Comparison of ENCODE assay signal across 15 cellular contexts in the genomic region with DNA sequence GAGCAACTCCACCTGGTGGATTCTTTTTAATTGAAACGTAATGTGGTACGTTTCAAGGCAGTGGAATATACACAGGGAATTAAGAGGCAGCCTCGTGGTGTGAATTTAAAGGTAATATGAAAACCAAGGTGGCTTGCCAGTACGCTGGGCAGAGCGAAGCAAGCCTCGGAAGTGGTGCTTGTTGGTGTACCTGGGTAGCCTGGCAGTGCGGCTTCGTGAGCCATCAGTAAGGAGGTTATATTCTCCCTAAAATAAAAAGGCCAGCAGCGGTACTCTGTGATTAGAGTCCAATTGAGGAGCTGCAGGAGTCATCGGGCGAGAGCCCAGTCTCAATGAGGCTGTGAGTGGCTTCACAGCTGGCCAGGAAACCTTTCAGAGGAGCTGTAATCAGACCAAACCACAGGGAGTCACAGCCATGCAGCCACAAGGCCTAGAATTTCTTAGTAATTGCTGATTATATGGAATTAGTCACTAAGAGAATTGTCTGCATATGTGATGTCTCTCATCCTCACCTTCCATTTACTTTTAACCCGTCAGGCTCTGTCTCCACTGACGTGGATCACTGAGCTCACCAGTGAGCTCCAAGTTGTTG. TPM values are rescaled to one million over a fixed set of nuclear protein-coding genes. Genes with fewer than 3 reads are reported as not detected.
DNase-seq lines count a peak whose midpoint lies in the region; ATAC-seq and TF ChIP-seq lines count a peak whose summit lies in the region.
"Had no signal": no experiment of that assay in that cellular context is flagged by ENCODE, and none has a peak within 500 bp of the region (broad histone marks: within the 10 kb centered on the region; RNA-seq: fewer than 3 reads in every experiment).

No MANE protein-coding gene starts in this region.

- no peak for TF ChIP-seq RAD21 in HCT116 (IDR thresholded peaks at IDR 0.05; ENCODE audit: low read depth)

- intact Hi-C loops in HCT116 (cut with micrococcal nuclease) = no loop called here

- no peaks in the 10 kb centered on the region for H3K9me3 ChIP-seq in HCT116 (ENCODE audit: control insufficient read depth in 1 of 2, insufficient read depth in 1 of 2, low read depth in 1 of 2, low read length in 2 of 2)
- H3K9me3 ChIP-seq: breast epithelium, tibial nerve had no signal

- no peak overlapping the region for H3K9ac ChIP-seq in HCT116 (ENCODE audit: low read length)

- RAD21 ChIA-PET in HCT116 (lab: Charles Lee; ENCODE audit: low non-redundant PET in 1 of 2, low total read pairs in 2 of 2, uncharacterized antibody in 2 of 2, unreplicated experiment in 2 of 2) = no interaction called here

- ATAC-seq in HCT116 = peak; percentile 18; the same call in 1 of the 2 replicates
- no peak for ATAC-seq in GM21723 (IDR thresholded peaks at IDR 0.05; ENCODE audit: unreplicated experiment)
- ATAC-seq in GM18907 (IDR thresholded peaks at IDR 0.05; ENCODE audit: unreplicated experiment) = no peak

- TF ChIP-seq POLR2A in HCT116 (IDR thresholded peaks at IDR 0.05; ENCODE audit: borderline replicate concordance, extremely low read depth, insufficient read depth, insufficient read length) = no peak

- DNase-seq in AG10803 (ENCODE audit: low read depth) = peak; percentile 92
- DNase-seq in HCT116 (ENCODE audit: low read depth, low spot score) = no peak
- DNase-seq in amniotic stem cell (lab: John Stamatoyannopoulos, UW) = peak; percentile 11
- DNase-seq in immature natural killer cell = peak in 1 of 3 donors; percentile 12
- DNase-seq in DMS 273 treated with DMSO at 0.1 percent for 48 hours (lab: John Stamatoyannopoulos, UW) = no peak
- no peak for DNase-seq in NCI-H187 (lab: John Stamatoyannopoulos, UW)
- DNase-seq: activated CD4-positive, alpha-beta T cell treated with anti-CD3 and anti-CD28 coated beads, Interleukin-2, amount 50 U/mL, for 4 hours; NCI-H2029 treated with DMSO at 0.1 percent for 48 hours; SIG-M5; stimulated activated CD4-positive, alpha-beta T cell treated with anti-CD3 and anti-CD28 coated beads, Interleukin-4, amount 100 ng/mL, for 4 hours had no signal

- H3K4me1 ChIP-seq in HCT116 (ENCODE audit: control insufficient read depth in 1 of 2, insufficient read depth in 2 of 2, low read length in 2 of 2) = peaks cover 0 to 22% of the 10 kb centered on the region in 2 experiments; a peak in 2 of 4 replicates
- H3K4me1 ChIP-seq: breast epithelium had no signal

- H3K9me2 ChIP-seq in HCT116 (ENCODE audit: insufficient read depth) = no peaks in the 10 kb centered on the region

- H3K27ac ChIP-seq in HCT116 (ENCODE audit: low read depth, low read length) = no peak overlapping the region
- H3K27ac ChIP-seq: breast epithelium had no signal

- H3K9me3 Mint-ChIP-seq in immature natural killer cell = no peaks in the 10 kb centered on the region
- H3K9me3 Mint-ChIP-seq: nephron had no signal

- no peaks in the 10 kb centered on the region for H4K20me1 ChIP-seq in HCT116 (ENCODE audit: insufficient read depth)

- 0 out of 4 replicates have a peak, but pooled peaks cover 0 to 4% of the 10 kb centered on the region in 2 experiments for H3K36me3 ChIP-seq in HCT116 (ENCODE audit: control insufficient read depth in 1 of 2, insufficient read depth in 2 of 2, low read length in 2 of 2)
- H3K36me3 ChIP-seq: breast epithelium had no signal

- H2AFZ ChIP-seq in HCT116 (ENCODE audit: low read depth, low read length, poor library complexity, severe bottlenecking) = no peak overlapping the region

- no peaks in the 10 kb centered on the region for H3K79me2 ChIP-seq in HCT116 (ENCODE audit: insufficient read depth, low read length)

- H3K4me3 ChIP-seq in AG10803 (ENCODE audit: low read length) (no peak overlapping the region), HCT116 (replicated peaks in 1 of 2; ENCODE audit: low read depth in 1 of 2, low read length in 2 of 2) (no peak overlapping the region)
- H3K4me3 ChIP-seq: breast epithelium, tibial nerve had no signal

- peak overlapping the region in 1 of 5 donors; percentile 17 for H3K4me3 Mint-ChIP-seq in immature natural killer cell
- H3K4me3 Mint-ChIP-seq: nephron had no signal

- H3K27me3 ChIP-seq in HCT116 (ENCODE audit: insufficient read depth, low read length) = no peaks in the 10 kb centered on the region
- H3K27me3 ChIP-seq: breast epithelium, tibial nerve had no signal

- POLR2A ChIA-PET in HCT116 (lab: Charles Lee) = no interaction called here

- no TSS peak for BruUV-seq in HCT116 (replicated peaks; lab: Mats Ljungman, UMichigan)

- CTCF ChIA-PET in HCT116 (lab: Charles Lee) = no interaction called here

- TF ChIP-seq CTCF in AG10803 (conservative IDR thresholded peaks at IDR 0.05; ENCODE audit: low read length) (no peak), HCT116 (IDR thresholded peaks at IDR 0.05 in 2 of 3, conservative IDR thresholded peaks at IDR 0.05 in 1 of 3; ENCODE audit: borderline replicate concordance in 1 of 3, insufficient read depth in 1 of 3, low read depth in 2 of 3, low read length in 2 of 3) (no peak)

- peaks cover 0 to 11% (median 8%) of the 10 kb centered on the region in 3 donors for H3K36me3 Mint-ChIP-seq in immature natural killer cell

- H3K27ac Mint-ChIP-seq in immature natural killer cell = peak overlapping the region in 5 of 6 donors; percentile 40 to 78 (median 48)

- peaks cover 0 to 5% (median 3%) of the 10 kb centered on the region in 3 donors for H3K27me3 Mint-ChIP-seq in immature natural killer cell (ENCODE audit: low read depth in 3 of 3)

- peaks cover 20 to 34% of the 10 kb centered on the region in 2 donors for H3K4me1 Mint-ChIP-seq in immature natural killer cell

- no peak overlapping the region for H3K4me2 ChIP-seq in HCT116 (ENCODE audit: low read length)

TF ChIP-seq in HCT116, 20 proteins besides CTCF, POLR2A, EP300 and RAD21:
- TF ChIP-seq ZNF274 (IDR thresholded peaks at IDR 0.05; ENCODE audit: low read depth, low read length) = no peak
- TF ChIP-seq EZH2phosphoT487 (IDR thresholded peaks at IDR 0.05; ENCODE audit: borderline replicate concordance) = no peak
- no peak for TF ChIP-seq ZFX (IDR thresholded peaks at IDR 0.05)
- no peak for TF ChIP-seq SP1 (IDR thresholded peaks at IDR 0.05; ENCODE audit: low read depth)
- TF ChIP-seq POLR2AphosphoS5 (IDR thresholded peaks at IDR 0.05; ENCODE audit: low read depth, low read length) = no peak
- no peak for TF ChIP-seq FOSL1 (IDR thresholded peaks at IDR 0.05; ENCODE audit: low read depth)
- TF ChIP-seq CBX3 (IDR thresholded peaks at IDR 0.05; ENCODE audit: low read depth) = no peak
- TF ChIP-seq JUND (IDR thresholded peaks at IDR 0.05) = no peak
- TF ChIP-seq, protein P1, sequence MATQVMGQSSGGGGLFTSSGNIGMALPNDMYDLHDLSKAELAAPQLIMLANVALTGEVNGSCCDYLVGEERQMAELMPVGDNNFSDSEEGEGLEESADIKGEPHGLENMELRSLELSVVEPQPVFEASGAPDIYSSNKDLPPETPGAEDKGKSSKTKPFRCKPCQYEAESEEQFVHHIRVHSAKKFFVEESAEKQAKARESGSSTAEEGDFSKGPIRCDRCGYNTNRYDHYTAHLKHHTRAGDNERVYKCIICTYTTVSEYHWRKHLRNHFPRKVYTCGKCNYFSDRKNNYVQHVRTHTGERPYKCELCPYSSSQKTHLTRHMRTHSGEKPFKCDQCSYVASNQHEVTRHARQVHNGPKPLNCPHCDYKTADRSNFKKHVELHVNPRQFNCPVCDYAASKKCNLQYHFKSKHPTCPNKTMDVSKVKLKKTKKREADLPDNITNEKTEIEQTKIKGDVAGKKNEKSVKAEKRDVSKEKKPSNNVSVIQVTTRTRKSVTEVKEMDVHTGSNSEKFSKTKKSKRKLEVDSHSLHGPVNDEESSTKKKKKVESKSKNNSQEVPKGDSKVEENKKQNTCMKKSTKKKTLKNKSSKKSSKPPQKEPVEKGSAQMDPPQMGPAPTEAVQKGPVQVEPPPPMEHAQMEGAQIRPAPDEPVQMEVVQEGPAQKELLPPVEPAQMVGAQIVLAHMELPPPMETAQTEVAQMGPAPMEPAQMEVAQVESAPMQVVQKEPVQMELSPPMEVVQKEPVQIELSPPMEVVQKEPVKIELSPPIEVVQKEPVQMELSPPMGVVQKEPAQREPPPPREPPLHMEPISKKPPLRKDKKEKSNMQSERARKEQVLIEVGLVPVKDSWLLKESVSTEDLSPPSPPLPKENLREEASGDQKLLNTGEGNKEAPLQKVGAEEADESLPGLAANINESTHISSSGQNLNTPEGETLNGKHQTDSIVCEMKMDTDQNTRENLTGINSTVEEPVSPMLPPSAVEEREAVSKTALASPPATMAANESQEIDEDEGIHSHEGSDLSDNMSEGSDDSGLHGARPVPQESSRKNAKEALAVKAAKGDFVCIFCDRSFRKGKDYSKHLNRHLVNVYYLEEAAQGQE (IDR thresholded peaks at IDR 0.05; ENCODE audit: low read depth) = no peak
- TF ChIP-seq TCF7L2 (IDR thresholded peaks at IDR 0.05; ENCODE audit: borderline replicate concordance, extremely low read depth, insufficient read depth, insufficient read length) = no peak
- TF ChIP-seq, protein P2, sequence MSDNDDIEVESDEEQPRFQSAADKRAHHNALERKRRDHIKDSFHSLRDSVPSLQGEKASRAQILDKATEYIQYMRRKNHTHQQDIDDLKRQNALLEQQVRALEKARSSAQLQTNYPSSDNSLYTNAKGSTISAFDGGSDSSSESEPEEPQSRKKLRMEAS (IDR thresholded peaks at IDR 0.05) = no peak
- no peak for TF ChIP-seq EZH2 (IDR thresholded peaks at IDR 0.05)

RNA-seq across cellular contexts. Expression of a gene that starts 57.7 kb away (rescaled TPM):
- total RNA-seq in HCT116 (2021; ENCODE audit: unreplicated experiment) = 57.1 TPM
- polyA plus RNA-seq in HCT116 (2012) = 14.4 and 18.6 TPM in 2 replicates
- 10 to 100 TPM; 31.6 to 70.6 (median 35.9) TPM for polyA plus RNA-seq in immature natural killer cell

Comparison
In these comparisons a context has a peak if more than half of its experiments do, and no peak if none do; other contexts are left out.
1. DNase-seq: peak in AG10803 (single experiment) and amniotic stem cell (single experiment); none in HCT116 (single experiment), DMS 273 treated with DMSO at 0.1 percent for 48 hours (single experiment) and NCI-H187 (0 of 2).